Comparison of ENCODE assay signal across 14 cellular contexts in the genomic region with DNA sequence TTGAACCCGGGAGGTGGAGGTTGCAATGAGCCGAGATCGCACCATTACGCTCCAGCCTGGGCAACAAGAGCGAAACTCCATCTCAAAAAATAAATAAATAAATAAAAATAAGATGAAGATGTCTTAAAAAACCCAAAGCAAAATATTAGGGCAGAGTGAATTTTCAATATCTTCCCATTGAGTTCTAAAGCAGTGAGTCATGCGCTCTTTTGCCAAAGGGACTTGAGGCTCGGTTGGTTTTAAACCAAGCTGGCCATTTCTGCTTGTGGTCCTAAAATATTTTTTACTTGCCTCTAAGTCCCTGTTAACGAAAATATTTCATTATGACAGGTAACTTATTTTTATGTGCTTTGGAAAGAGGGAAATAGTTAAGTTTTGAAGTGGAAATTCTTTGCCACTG. TPM values are rescaled to one million over a fixed set of nuclear protein-coding genes. Genes with fewer than 3 reads are reported as not detected.
A peak's percentile ranks its signal among the peaks of the same experiment; 100 is the strongest.
DNase-seq lines count a peak whose midpoint lies in the region; ATAC-seq, FAIRE-seq and TF ChIP-seq lines count a peak whose summit lies in the region.
"Had no signal": no experiment of that assay in that cellular context is flagged by ENCODE, and none has a peak within 500 bp of the region (broad histone marks: within the 10 kb centered on the region; RNA-seq: fewer than 3 reads in every experiment).

No MANE protein-coding gene starts in this region.

- H3K27me3 ChIP-seq in bronchial epithelial cell (ENCODE audit: control insufficient read depth, insufficient read depth, low read length) = no peaks in the 10 kb centered on the region
- H3K27me3 ChIP-seq: stomach had no signal

- H3K4me3 ChIP-seq in AG09309 (ENCODE audit: control insufficient read depth, low read depth, low read length) = no peak overlapping the region
- H3K4me3 ChIP-seq in bronchial epithelial cell (ENCODE audit: low read depth, low read length) = no peak overlapping the region
- H3K4me3 ChIP-seq: stomach had no signal

- DNase-seq in AG09309 (ENCODE audit: low read depth) (peak; percentile 37), HS-5 (ENCODE audit: low read depth) (peak; percentile 30), bronchial epithelial cell (ENCODE audit: low read depth) (peak; percentile 39), kidney tubule cell (ENCODE audit: low spot score) (peak; percentile 24), NCI-H2081 (lab: John Stamatoyannopoulos, UW) (no peak), OCI-M2 (lab: John Stamatoyannopoulos, UW; ENCODE audit: unreplicated experiment) (no peak)
- no peak for DNase-seq in central memory CD4-positive, alpha-beta T cell
- DNase-seq: activated CD4-positive, alpha-beta T cell treated with anti-CD3 and anti-CD28 coated beads, Interleukin-2, amount 10 ng/mL, durations not matched to agents 7 days and 5 days; activated naive CD4-positive, alpha-beta T cell treated with Interleukin-2 at 50 U/mL for 16 hours; NCI-H82; stimulated activated CD4-positive, alpha-beta T cell treated with anti-CD3 and anti-CD28 coated beads, Interleukin-4, amount 100 ng/mL, for 1 hour; stomach had no signal

- ATAC-seq in HG03175 (IDR thresholded peaks at IDR 0.05; ENCODE audit: unreplicated experiment) = no peak

- TF ChIP-seq CTCF in AG09309 (IDR thresholded peaks at IDR 0.05; ENCODE audit: control insufficient read depth, insufficient read depth, low read depth, low read length, missing control alignments) (no peak), bronchial epithelial cell (IDR thresholded peaks at IDR 0.05; ENCODE audit: insufficient read depth, low read length, severe bottlenecking) (no peak)

- H3K36me3 ChIP-seq in bronchial epithelial cell (ENCODE audit: control insufficient read depth, insufficient read depth, low read length) = no peaks in the 10 kb centered on the region
- H3K36me3 ChIP-seq: stomach had no signal

- FAIRE-seq in bronchial epithelial cell (lab: Jason Lieb, UNC) = no peak
- FAIRE-seq: keratinocyte had no signal

RNA-seq across cellular contexts. Expression of a gene that starts 4.7 kb away (rescaled TPM):
- 109 and 131 TPM in 2 replicates for total RNA-seq in bronchial epithelial cell

Comparison
In these comparisons a context has a peak if more than half of its experiments do, and no peak if none do; other contexts are left out.
1. DNase-seq: peak in AG09309 (single experiment), HS-5 (single experiment), bronchial epithelial cell (single experiment) and kidney tubule cell (single experiment); none in NCI-H2081 (0 of 2), OCI-M2 (single experiment) and central memory CD4-positive, alpha-beta T cell (single experiment).